In genomic region chrX:54999717-55000598, GRCh38 we compare ENCODE assay signal across 8 cellular contexts. TPM values are rescaled to one million over a fixed set of nuclear protein-coding genes. Genes with fewer than 3 reads are reported as not detected.
DNase-seq lines count a peak whose midpoint lies in the region; ATAC-seq and TF ChIP-seq lines count a peak whose summit lies in the region.

APEX2 (plus strand) TSS chrX:55000363; CDS start chrX:55000423, 60 bp downstream.

- ATAC-seq in GM18499 (IDR thresholded peaks at IDR 0.05; ENCODE audit: insufficient read depth, unreplicated experiment) (peak; percentile 74), HG02943 (IDR thresholded peaks at IDR 0.05; ENCODE audit: low read depth, unreplicated experiment) (peak; percentile 94), psoas muscle (peak; percentile 87 to 93 (median 92))

- WGBS in psoas muscle, 3 donors = 0 to 32% (median 1%) methylated on average over 51 to 55 of the region's 55 CpGs

- H3K27ac ChIP-seq in right atrium auricular region (peak within 1 kb of the TSS; percentile 87), psoas muscle (peak within 1 kb of the TSS; percentile 90), uterus (peak within 1 kb of the TSS; percentile 80 to 85)

- TF ChIP-seq CTCF in right atrium auricular region (IDR thresholded peaks at IDR 0.05) = no peak
- no peak for TF ChIP-seq CTCF in psoas muscle (IDR thresholded peaks at IDR 0.05)
- TF ChIP-seq CTCF in uterus (IDR thresholded peaks at IDR 0.05) = no peak

- peak; percentile 37 for DNase-seq in NCI-H187 treated with DMSO at 0.1 percent for 48 hours (lab: John Stamatoyannopoulos, UW)
- peak; percentile 20 to 92 (median 82) for DNase-seq in anterior cingulate cortex (lab: John Stamatoyannopoulos, UW)
- DNase-seq in right atrium auricular region (ENCODE audit: low spot score) = peak; percentile 94
- DNase-seq in psoas muscle = peak; percentile 92 to 95
- DNase-seq in uterus = peak; percentile 86 to 89

- peak within 1 kb of the TSS; percentile 58 to 63 for H3K4me3 ChIP-seq in right atrium auricular region
- H3K4me3 ChIP-seq in psoas muscle = peak within 1 kb of the TSS; percentile 80
- peak within 1 kb of the TSS; percentile 46 to 49 for H3K4me3 ChIP-seq in uterus

- no peaks in the 10 kb centered on the region for H3K27me3 ChIP-seq in right atrium auricular region
- no peaks in the 10 kb centered on the region for H3K27me3 ChIP-seq in psoas muscle (ENCODE audit: insufficient read depth in 3 of 3, low read length in 2 of 3)
- no peaks in the 10 kb centered on the region for H3K27me3 ChIP-seq in uterus

- H3K9me3 ChIP-seq in right atrium auricular region = no peaks in the 10 kb centered on the region
- H3K9me3 ChIP-seq in psoas muscle = no peaks in the 10 kb centered on the region
- no peaks in the 10 kb centered on the region for H3K9me3 ChIP-seq in uterus

- intact Hi-C loops in T-helper 2 cell treated with Interferon-gamma antibody and Interleukin-4, amounts not matched to agents 100 ng/mL and 5 ng/mL, for 36 hours (cut with micrococcal nuclease) = loop anchor here (1.0 to 5.0 kb wide), 6 partner anchors 57 to 1918 kb away; partner anchors contain the start of genes PHF8, TRO and TSPYL2
- intact Hi-C loops in psoas muscle (cut with DNase I) (loop anchor here (5.0 to 10.0 kb wide), 3 partner anchors 355 to 1315 kb away; partner anchors contain the start of gene HUWE1 (in 1 of the 2)), uterus (cut with DNase I; ENCODE audit: low total_unique reads) (no loop called here)

- peaks cover 12% of the 10 kb centered on the region for H3K36me3 ChIP-seq in right atrium auricular region
- H3K36me3 ChIP-seq in psoas muscle (ENCODE audit: insufficient read depth in 1 of 2, low read depth in 1 of 2) = peaks cover 2 to 14% of the 10 kb centered on the region in 2 donors
- H3K36me3 ChIP-seq in uterus = no peaks in the 10 kb centered on the region

- H3K4me1 ChIP-seq in right atrium auricular region (peaks cover 0 to 8% of the 10 kb centered on the region in 2 donors), psoas muscle (no peaks in the 10 kb centered on the region), uterus (no peaks in the 10 kb centered on the region)

- peak; percentile 46 to 66 for TF ChIP-seq POLR2A in uterus (IDR thresholded peaks at IDR 0.05)

RNA-seq across cellular contexts. Expression of gene APEX2, which starts in this region (rescaled TPM):
- 28.2 and 34.9 TPM in 2 replicates for total RNA-seq in T-helper 2 cell treated with Interferon-gamma antibody and Interleukin-4, amounts not matched to agents 100 ng/mL and 5 ng/mL, for 36 hours
- total RNA-seq in right atrium auricular region (1 to 10 TPM; 6.6 to 7.7 TPM), psoas muscle (10 to 100 TPM in 2 of 4 donors, 1 to 10 TPM in 2; 6.9 to 14.9 (median 10.0) TPM), uterus (1 to 10 TPM; 1.0 to 9.5 (median 5.1) TPM)
- polyA plus RNA-seq in psoas muscle = 10 to 100 TPM in 2 of 3 donors, 1 to 10 TPM in 1; 6.7 to 15.1 (median 10.9) TPM

Comparison
In these comparisons a context has a peak if more than half of its experiments do, and no peak if none do; other contexts are left out.
1. Peak in every context shown above with its lines: DNase-seq, ATAC-seq, H3K4me3 ChIP-seq and H3K27ac ChIP-seq.
2. DNase-seq: peak in every context shown above with its lines; median percentile 94 in right atrium auricular region; 94 in psoas muscle; 88 in uterus; 82 in anterior cingulate cortex; 37 in NCI-H187 treated with DMSO at 0.1 percent for 48 hours.